In genomic region chr1:120942223-120942944, GRCh38 we compare ENCODE assay signal across 8 cellular contexts. TPM values are rescaled to one million over a fixed set of nuclear protein-coding genes. Genes with fewer than 3 reads are reported as not detected.
A peak's percentile ranks its signal among the peaks of the same experiment; 100 is the strongest.
DNase-seq lines count a peak whose midpoint lies in the region; ATAC-seq and TF ChIP-seq lines count a peak whose summit lies in the region.
"Not testable (repeated sequence)": the region's sequence is repeated elsewhere in the genome, so short reads cannot be mapped to it uniquely, and the experiment has no call there.

No MANE protein-coding gene starts in this region.

- H3K4me1 ChIP-seq in DOHH2 (ENCODE audit: control insufficient read depth, low read length), result peaks cover 12% of the 10 kb centered on the region; the same call in 1 of the 2 replicates
- H3K4me1 ChIP-seq in SJSA1 (replicated peaks), result not testable (repeated sequence)

- not testable (repeated sequence) for H3F3A ChIP-seq in DOHH2 (ENCODE audit: control insufficient read depth, insufficient read depth)

- not testable (repeated sequence) for H3K9me3 ChIP-seq in DOHH2 (ENCODE audit: control insufficient read depth, insufficient read depth, low read length); SJSA1 (replicated peaks)

- H3K36me3 Mint-ChIP-seq in neural crest cell (ENCODE audit: low read depth), result not testable (repeated sequence)
- H3K36me3 Mint-ChIP-seq in stimulated activated effector memory CD8-positive, alpha-beta T cell treated with anti-CD3 and anti-CD28 coated beads, Interleukin-12 subunit alpha, Interleukin-12 subunit beta, amount 100 ng/mL, for 72 hours, result peaks cover 13% of the 10 kb centered on the region

- peak overlapping the region; percentile 32 for H3K27ac ChIP-seq in DOHH2 (ENCODE audit: low read depth, low read length)
- peak overlapping the region; percentile 92 for H3K27ac ChIP-seq in SJSA1

- H3K9me3 Mint-ChIP-seq in neural crest cell; stimulated activated effector memory CD8-positive, alpha-beta T cell treated with anti-CD3 and anti-CD28 coated beads, Interleukin-12 subunit alpha, Interleukin-12 subunit beta, amount 100 ng/mL, for 72 hours: not testable (repeated sequence)

- not testable (repeated sequence) for H3K27me3 Mint-ChIP-seq in neural crest cell (ENCODE audit: low read depth)

- not testable (repeated sequence) for H3K9me2 ChIP-seq in DOHH2 (replicated peaks; ENCODE audit: control insufficient read depth, low read length)

- not testable (repeated sequence) for H3K36me3 ChIP-seq in DOHH2 (ENCODE audit: control insufficient read depth, low read length); SJSA1

- H3K4me1 Mint-ChIP-seq in neural crest cell, result peaks cover 16% of the 10 kb centered on the region
- peaks cover 27% of the 10 kb centered on the region for H3K4me1 Mint-ChIP-seq in stimulated activated effector memory CD8-positive, alpha-beta T cell treated with anti-CD3 and anti-CD28 coated beads, Interleukin-12 subunit alpha, Interleukin-12 subunit beta, amount 100 ng/mL, for 72 hours

- peak; percentile 85 for ATAC-seq in GM21825 (IDR thresholded peaks at IDR 0.05; ENCODE audit: unreplicated experiment)
- peak; percentile 88 for ATAC-seq in stimulated activated effector memory CD8-positive, alpha-beta T cell treated with anti-CD3 and anti-CD28 coated beads, Interleukin-12 subunit alpha, Interleukin-12 subunit beta, amount 100 ng/mL, for 72 hours

- DNase-seq in KG1 (lab: John Stamatoyannopoulos, UW) (peak; percentile 26), SJSA1 (ENCODE audit: low read depth in 1 of 2, low spot score in 2 of 2) (peak; percentile 69 to 74), foreskin melanocyte (peak; percentile 59), neural crest cell (ENCODE audit: low read depth, low spot score) (peak; percentile 61)
- DNase-seq in activated naive CD4-positive, alpha-beta T cell (lab: John Stamatoyannopoulos, UW), result peak; percentile 48 to 67 (median 62)
- DNase-seq in stimulated activated effector memory CD8-positive, alpha-beta T cell treated with anti-CD3 and anti-CD28 coated beads, Interleukin-12 subunit alpha, Interleukin-12 subunit beta, amount 100 ng/mL, for 72 hours (ENCODE audit: low spot score in 2 of 2), result peak; percentile 55 to 95

- H3K79me2 ChIP-seq in DOHH2 (ENCODE audit: control insufficient read depth, low read length), result not testable (repeated sequence)

- H3K27me3 ChIP-seq in DOHH2 (ENCODE audit: control insufficient read depth, low read length); SJSA1 (replicated peaks): not testable (repeated sequence)

- peak overlapping the region; percentile 77 for H3K4me2 ChIP-seq in DOHH2 (ENCODE audit: low read length)

- H3K27ac Mint-ChIP-seq in neural crest cell (ENCODE audit: unreplicated experiment), result peak overlapping the region; percentile 100
- peak overlapping the region; percentile 100 for H3K27ac Mint-ChIP-seq in stimulated activated effector memory CD8-positive, alpha-beta T cell treated with anti-CD3 and anti-CD28 coated beads, Interleukin-12 subunit alpha, Interleukin-12 subunit beta, amount 100 ng/mL, for 72 hours

- not testable (repeated sequence) for TF ChIP-seq CTCF in DOHH2 (IDR thresholded peaks at IDR 0.05; ENCODE audit: low read depth, low read length, poor library complexity, severe bottlenecking); neural crest cell (conservative IDR thresholded peaks at IDR 0.05)

- not testable (repeated sequence) for H4K20me1 ChIP-seq in DOHH2 (ENCODE audit: control insufficient read depth, insufficient read depth, low read depth, low read length)

- H3K4me3 Mint-ChIP-seq in neural crest cell, result peak overlapping the region; percentile 91
- H3K4me3 Mint-ChIP-seq in stimulated activated effector memory CD8-positive, alpha-beta T cell treated with anti-CD3 and anti-CD28 coated beads, Interleukin-12 subunit alpha, Interleukin-12 subunit beta, amount 100 ng/mL, for 72 hours, result peak overlapping the region; percentile 84

- H3K4me3 ChIP-seq in DOHH2 (ENCODE audit: low read length) (peak overlapping the region; percentile 70), SJSA1 (peak overlapping the region; percentile 30)

RNA-seq across cellular contexts. Expression of gene PPIAL4A, which starts 52.8 kb away (rescaled TPM):
- total RNA-seq in SJSA1 (2014; rRNA removed; shearing (Covaris generic)), result not detected in 2 replicates
- total RNA-seq in neural crest cell, result not detected in 2 replicates

Comparison
In these comparisons a context has a peak if more than half of its experiments do, and no peak if none do; other contexts are left out.
1. Peak in every context shown above with its lines: DNase-seq, ATAC-seq, H3K4me3 ChIP-seq and H3K27ac ChIP-seq.